ENCODE assay signal across 8 cellular contexts in genomic region chr7:12518920-12519681, GRCh38. TPM values are rescaled to one million over a fixed set of nuclear protein-coding genes. Genes with fewer than 3 reads are reported as not detected.
A peak's percentile ranks its signal among the peaks of the same experiment; 100 is the strongest.
DNase-seq lines count a peak whose midpoint lies in the region; ATAC-seq and TF ChIP-seq lines count a peak whose summit lies in the region.

No MANE protein-coding gene starts in this region.

- in situ Hi-C loops in gastrocnemius medialis (cut with MboI; ENCODE audit: low sequenced_read_pairs in 4 of 4), result loop anchor here in 1 of 4 donors (25.0 kb wide), 1 partner anchor 743 kb away; no protein-coding TSS in a partner anchor

- H3K9me3 Mint-ChIP-seq in activated naive CD8-positive, alpha-beta T cell treated with anti-CD3 and anti-CD28 coated beads, Interleukin-2, amount 10 ng/mL, durations not matched to agents 7 days and 5 days, result no peaks in the 10 kb centered on the region
- peaks cover 13% of the 10 kb centered on the region for H3K9me3 Mint-ChIP-seq in activated naive CD8-positive, alpha-beta T cell treated with anti-CD3 and anti-CD28 coated beads for 36 hours
- H3K9me3 Mint-ChIP-seq in CD8-positive, alpha-beta memory T cell, result peaks cover 10 to 22% (median 11%) of the 10 kb centered on the region in 5 donors

- TF ChIP-seq CTCF in epithelial cell of proximal tubule (conservative IDR thresholded peaks at IDR 0.05; ENCODE audit: low read depth, low read length) (peak; percentile 74), gastrocnemius medialis (IDR thresholded peaks at IDR 0.05 in 4 of 5, conservative IDR thresholded peaks at IDR 0.05 in 1 of 5) (no peak)

- H3K4me1 ChIP-seq in gastrocnemius medialis, result no peaks in the 10 kb centered on the region
- H3K4me1 ChIP-seq in CD8-positive, alpha-beta memory T cell (ENCODE audit: insufficient read depth, low read length), result no peaks in the 10 kb centered on the region

- no peak overlapping the region for H3K27ac Mint-ChIP-seq in activated naive CD8-positive, alpha-beta T cell treated with anti-CD3 and anti-CD28 coated beads, Interleukin-2, amount 10 ng/mL, durations not matched to agents 7 days and 5 days
- H3K27ac Mint-ChIP-seq in activated naive CD8-positive, alpha-beta T cell treated with anti-CD3 and anti-CD28 coated beads for 36 hours, result no peak overlapping the region
- H3K27ac Mint-ChIP-seq in CD8-positive, alpha-beta memory T cell, result no peak overlapping the region

- TF ChIP-seq POLR2A in gastrocnemius medialis (IDR thresholded peaks at IDR 0.05), result no peak

- H3K4me3 ChIP-seq in epithelial cell of proximal tubule (ENCODE audit: low read depth, low read length) (no peak overlapping the region), gastrocnemius medialis (no peak overlapping the region)
- H3K4me3 ChIP-seq in CD8-positive, alpha-beta memory T cell (ENCODE audit: low read length), result no peak overlapping the region

- H3K4me1 Mint-ChIP-seq in activated naive CD8-positive, alpha-beta T cell treated with anti-CD3 and anti-CD28 coated beads, Interleukin-2, amount 10 ng/mL, durations not matched to agents 7 days and 5 days, result no peaks in the 10 kb centered on the region
- no peaks in the 10 kb centered on the region for H3K4me1 Mint-ChIP-seq in activated naive CD8-positive, alpha-beta T cell treated with anti-CD3 and anti-CD28 coated beads for 36 hours
- H3K4me1 Mint-ChIP-seq in CD8-positive, alpha-beta memory T cell, result no peaks in the 10 kb centered on the region

- H3K36me3 ChIP-seq in gastrocnemius medialis, result no peaks in the 10 kb centered on the region
- H3K36me3 ChIP-seq in CD8-positive, alpha-beta memory T cell (ENCODE audit: insufficient read depth, low read length), result no peaks in the 10 kb centered on the region

- CTCF ChIA-PET in CD8-positive, alpha-beta memory T cell (lab: Charles Lee), result no interaction called here

- H3K36me3 Mint-ChIP-seq in activated naive CD8-positive, alpha-beta T cell treated with anti-CD3 and anti-CD28 coated beads, Interleukin-2, amount 10 ng/mL, durations not matched to agents 7 days and 5 days, result no peaks in the 10 kb centered on the region
- H3K36me3 Mint-ChIP-seq in activated naive CD8-positive, alpha-beta T cell treated with anti-CD3 and anti-CD28 coated beads for 36 hours, result no peaks in the 10 kb centered on the region
- peaks cover 0 to 1% (median 0%) of the 10 kb centered on the region in 3 donors for H3K36me3 Mint-ChIP-seq in CD8-positive, alpha-beta memory T cell

- no peaks in the 10 kb centered on the region for H3K9me3 ChIP-seq in gastrocnemius medialis
- H3K9me3 ChIP-seq in CD8-positive, alpha-beta memory T cell (ENCODE audit: low read length), result no peaks in the 10 kb centered on the region

- peak; percentile 36 for ATAC-seq in activated naive CD8-positive, alpha-beta T cell treated with anti-CD3 and anti-CD28 coated beads, Interleukin-2, amount 10 ng/mL, durations not matched to agents 7 days and 5 days (ENCODE audit: low read depth)
- peak; percentile 95 for ATAC-seq in HG02610 (IDR thresholded peaks at IDR 0.05; ENCODE audit: unreplicated experiment)
- no peak for ATAC-seq in gastrocnemius medialis

- H3K27ac ChIP-seq in gastrocnemius medialis, result no peak overlapping the region
- H3K27ac ChIP-seq in CD8-positive, alpha-beta memory T cell (ENCODE audit: low read depth, low read length), result no peak overlapping the region

- no peaks in the 10 kb centered on the region for H3K27me3 ChIP-seq in gastrocnemius medialis
- H3K27me3 ChIP-seq in CD8-positive, alpha-beta memory T cell (ENCODE audit: insufficient read depth, low read length, poor library complexity, severe bottlenecking), result no peaks in the 10 kb centered on the region

- H3K4me3 Mint-ChIP-seq in activated naive CD8-positive, alpha-beta T cell treated with anti-CD3 and anti-CD28 coated beads, Interleukin-2, amount 10 ng/mL, durations not matched to agents 7 days and 5 days, result no peak overlapping the region
- H3K4me3 Mint-ChIP-seq in activated naive CD8-positive, alpha-beta T cell treated with anti-CD3 and anti-CD28 coated beads for 36 hours, result no peak overlapping the region
- H3K4me3 Mint-ChIP-seq in CD8-positive, alpha-beta memory T cell, result no peak overlapping the region

- POLR2A ChIA-PET in activated naive CD8-positive, alpha-beta T cell treated with anti-CD3 and anti-CD28 coated beads, Interleukin-2, amount 10 ng/mL, durations not matched to agents 7 days and 5 days (lab: Charles Lee), result no interaction called here
- POLR2A ChIA-PET in CD8-positive, alpha-beta memory T cell (lab: Charles Lee), result no interaction called here

- intact Hi-C loops in gastrocnemius medialis (cut with DNase I; ENCODE audit: low total_unique reads), result no loop called here

- peaks cover 16% of the 10 kb centered on the region for H3K27me3 Mint-ChIP-seq in activated naive CD8-positive, alpha-beta T cell treated with anti-CD3 and anti-CD28 coated beads, Interleukin-2, amount 10 ng/mL, durations not matched to agents 7 days and 5 days
- H3K27me3 Mint-ChIP-seq in activated naive CD8-positive, alpha-beta T cell treated with anti-CD3 and anti-CD28 coated beads for 36 hours, result peaks cover 22% of the 10 kb centered on the region
- peaks cover 2 to 42% of the 10 kb centered on the region in 2 donors for H3K27me3 Mint-ChIP-seq in CD8-positive, alpha-beta memory T cell

- DNase-seq in activated naive CD8-positive, alpha-beta T cell treated with anti-CD3 and anti-CD28 coated beads, Interleukin-2, amount 10 ng/mL, durations not matched to agents 7 days and 5 days, result no peak
- no peak for DNase-seq in activated naive CD8-positive, alpha-beta T cell treated with anti-CD3 and anti-CD28 coated beads for 36 hours
- peak; percentile 25 for DNase-seq in MV-4-11 (lab: John Stamatoyannopoulos, UW)
- DNase-seq in epithelial cell of proximal tubule (ENCODE audit: low read depth), result no peak
- DNase-seq in gastrocnemius medialis, result no peak
- DNase-seq in NCI-H2171 treated with DMSO at 0.1 percent for 48 hours (lab: John Stamatoyannopoulos, UW), result no peak
- DNase-seq in CD8-positive, alpha-beta memory T cell, result no peak

RNA-seq across cellular contexts. Expression of gene SCIN, which starts 51.4 kb away (rescaled TPM):
- total RNA-seq in activated naive CD8-positive, alpha-beta T cell treated with anti-CD3 and anti-CD28 coated beads, Interleukin-2, amount 10 ng/mL, durations not matched to agents 7 days and 5 days, result under 1 TPM; 0.69 to 0.77 TPM
- total RNA-seq in activated naive CD8-positive, alpha-beta T cell treated with anti-CD3 and anti-CD28 coated beads for 36 hours, result under 1 TPM; 0.20 to 0.47 TPM
- 5.1 and 6.3 TPM in 2 replicates for total RNA-seq in epithelial cell of proximal tubule
- 1 to 10 TPM in 2 of 4 donors, under 1 TPM in 1, not detected in 1; 0.09 to 2.4 (median 1.4) TPM for total RNA-seq in gastrocnemius medialis
- total RNA-seq in CD8-positive, alpha-beta memory T cell, result under 1 TPM; 0.29 to 0.35 TPM
- not detected for polyA plus RNA-seq in CD8-positive, alpha-beta memory T cell

Comparison
In these comparisons a context has a peak if more than half of its experiments do, and no peak if none do; other contexts are left out.
1. ATAC-seq: peak in activated naive CD8-positive, alpha-beta T cell treated with anti-CD3 and anti-CD28 coated beads, Interleukin-2, amount 10 ng/mL, durations not matched to agents 7 days and 5 days (single experiment) and HG02610 (single experiment); none in gastrocnemius medialis (0 of 2).